ENCODE assay signal across 17 cellular contexts in genomic region chr13:21542563-21542962, GRCh38.
"Had no signal": no experiment of that assay in that cellular context is flagged by ENCODE, and none has a peak within 500 bp of the region (broad histone marks: within the 10 kb centered on the region; RNA-seq: fewer than 3 reads in every experiment).

No MANE protein-coding gene starts in this region.

- H3K4me3 ChIP-seq: hepatocyte, right atrium auricular region, spleen had no signal

- H3K4me2 ChIP-seq: hepatocyte had no signal

- H2AFZ ChIP-seq: hepatocyte had no signal

- H3K27me3 Mint-ChIP-seq: activated B cell treated with CpG ODN at 0.5 μM for 24 hours; activated CD4-positive, alpha-beta T cell treated with anti-CD3 and anti-CD28 coated beads, Interleukin-2, amount 10 ng/mL, durations not matched to agents 7 days and 5 days; dendritic cell treated with granulocyte-macrophage colony-stimulating factor and Interleukin-4, amounts not matched to agents 40 ng/mL and 50 ng/mL, for 4 days had no signal

- H3K4me3 Mint-ChIP-seq: activated B cell treated with CpG ODN at 0.5 μM for 24 hours; activated CD4-positive, alpha-beta T cell treated with anti-CD3 and anti-CD28 coated beads, Interleukin-2, amount 10 ng/mL, durations not matched to agents 7 days and 5 days; dendritic cell treated with granulocyte-macrophage colony-stimulating factor and Interleukin-4, amounts not matched to agents 40 ng/mL and 50 ng/mL, for 4 days; endodermal cell; T-helper 1 cell treated with Interleukin-12 subunit alpha and Interleukin-12 subunit beta and Interleukin-4 antibody, amounts not matched to agents 30 μg/mL and 1 μg/mL, for 36 hours had no signal

- H3K27me3 ChIP-seq: hepatocyte, neutrophil, right atrium auricular region, spleen had no signal

- H3K4me1 Mint-ChIP-seq: endodermal cell had no signal

- DNase-seq: activated B cell treated with CpG ODN at 0.5 μM for 24 hours; activated CD4-positive, alpha-beta T cell treated with anti-CD3 and anti-CD28 coated beads, Interleukin-2, amount 10 ng/mL, durations not matched to agents 7 days and 5 days; activated CD8-positive, alpha-beta memory T cell treated with anti-CD3 and anti-CD28 coated beads for 24 hours; activated effector memory CD4-positive, alpha-beta T cell treated with Interleukin-2 at 50 U/mL for 16 hours; central memory CD4-positive, alpha-beta T cell; endodermal cell; erythroblast; left ventricle myocardium superior; spleen; stimulated activated CD4-positive, alpha-beta T cell treated with anti-CD3 and anti-CD28 coated beads, Interleukin-1b, Interleukin-23, amount 100 ng/mL, for 48 hours; stimulated activated naive CD4-positive, alpha-beta T cell; substantia nigra had no signal

- H3K27ac ChIP-seq: hepatocyte, neutrophil, spleen had no signal

- ATAC-seq: left ventricle myocardium superior had no signal

- H3K36me3 ChIP-seq: right atrium auricular region had no signal

- H3K9me3 Mint-ChIP-seq: activated B cell treated with CpG ODN at 0.5 μM for 24 hours; activated CD4-positive, alpha-beta T cell treated with anti-CD3 and anti-CD28 coated beads, Interleukin-2, amount 10 ng/mL, durations not matched to agents 7 days and 5 days; dendritic cell treated with granulocyte-macrophage colony-stimulating factor and Interleukin-4, amounts not matched to agents 40 ng/mL and 50 ng/mL, for 4 days; endodermal cell; T-helper 1 cell treated with Interleukin-12 subunit alpha and Interleukin-12 subunit beta and Interleukin-4 antibody, amounts not matched to agents 30 μg/mL and 1 μg/mL, for 36 hours had no signal

- H3K9me3 ChIP-seq: neutrophil, right atrium auricular region, spleen had no signal

- H3K27ac Mint-ChIP-seq: activated B cell treated with CpG ODN at 0.5 μM for 24 hours; activated CD4-positive, alpha-beta T cell treated with anti-CD3 and anti-CD28 coated beads, Interleukin-2, amount 10 ng/mL, durations not matched to agents 7 days and 5 days; dendritic cell treated with granulocyte-macrophage colony-stimulating factor and Interleukin-4, amounts not matched to agents 40 ng/mL and 50 ng/mL, for 4 days; endodermal cell; T-helper 1 cell treated with Interleukin-12 subunit alpha and Interleukin-12 subunit beta and Interleukin-4 antibody, amounts not matched to agents 30 μg/mL and 1 μg/mL, for 36 hours had no signal
